1 cellular context compared by ENCODE assay signal in genomic region chr5:98774192-98775046, GRCh38.
TF ChIP-seq lines count a peak whose summit lies in the region.

No MANE protein-coding gene starts in this region.

TF ChIP-seq in GM23338, 12 proteins besides CTCF, POLR2A, EP300 and RAD21 (continued from another document):
- no peak for TF ChIP-seq ZNF462 (CRISPR knock-in tag; IDR thresholded peaks at IDR 0.05)
